17 cellular contexts compared by ENCODE assay signal in genomic region chr22:42536166-42536565, GRCh38. TPM values are rescaled to one million over a fixed set of nuclear protein-coding genes. Genes with fewer than 3 reads are reported as not detected.
"Had no signal": no experiment of that assay in that cellular context is flagged by ENCODE, and none has a peak within 500 bp of the region (broad histone marks: within the 10 kb centered on the region; RNA-seq: fewer than 3 reads in every experiment).

No MANE protein-coding gene starts in this region.

- H3K27ac Mint-ChIP-seq: activated CD4-positive, alpha-beta memory T cell treated with anti-CD3 and anti-CD28 coated beads for 36 hours; activated T-helper 1 cell treated with anti-CD3 and anti-CD28 coated beads, Interleukin-12 subunit alpha, Interleukin-12 subunit beta, Interleukin-2, Interleukin-4 antibody, amounts not matched to agents 30 ng/mL and 10 ng/mL and 1 ng/mL, durations not matched to agents 14 hours and 24 hours and 36 hours; natural killer cell treated with Interleukin-12 subunit alpha and Interleukin-12 subunit beta and Interleukin-15 and Interleukin-18, amount 100 ng/mL, for 72 hours; stimulated activated effector memory CD8-positive, alpha-beta T cell treated with anti-CD3 and anti-CD28 coated beads, Interleukin-12 subunit alpha, Interleukin-12 subunit beta, amount 100 ng/mL, for 72 hours had no signal

- H3K4me3 Mint-ChIP-seq: activated CD4-positive, alpha-beta memory T cell treated with anti-CD3 and anti-CD28 coated beads for 36 hours; activated naive CD8-positive, alpha-beta T cell treated with anti-CD3 and anti-CD28 coated beads, Interleukin-2, amount 10 ng/mL, durations not matched to agents 7 days and 5 days; activated T-helper 1 cell treated with anti-CD3 and anti-CD28 coated beads, Interleukin-12 subunit alpha, Interleukin-12 subunit beta, Interleukin-2, Interleukin-4 antibody, amounts not matched to agents 30 ng/mL and 10 ng/mL and 1 ng/mL, durations not matched to agents 14 hours and 24 hours and 36 hours; natural killer cell treated with Interleukin-12 subunit alpha and Interleukin-12 subunit beta and Interleukin-15 and Interleukin-18, amount 100 ng/mL, for 72 hours; stimulated activated effector memory CD8-positive, alpha-beta T cell treated with anti-CD3 and anti-CD28 coated beads, Interleukin-12 subunit alpha, Interleukin-12 subunit beta, amount 100 ng/mL, for 72 hours had no signal

- H3K9me3 Mint-ChIP-seq: activated CD4-positive, alpha-beta memory T cell treated with anti-CD3 and anti-CD28 coated beads for 36 hours; activated naive CD8-positive, alpha-beta T cell treated with anti-CD3 and anti-CD28 coated beads, Interleukin-2, amount 10 ng/mL, durations not matched to agents 7 days and 5 days; activated T-helper 1 cell treated with anti-CD3 and anti-CD28 coated beads, Interleukin-12 subunit alpha, Interleukin-12 subunit beta, Interleukin-2, Interleukin-4 antibody, amounts not matched to agents 30 ng/mL and 10 ng/mL and 1 ng/mL, durations not matched to agents 14 hours and 24 hours and 36 hours; natural killer cell treated with Interleukin-12 subunit alpha and Interleukin-12 subunit beta and Interleukin-15 and Interleukin-18, amount 100 ng/mL, for 72 hours; stimulated activated effector memory CD8-positive, alpha-beta T cell treated with anti-CD3 and anti-CD28 coated beads, Interleukin-12 subunit alpha, Interleukin-12 subunit beta, amount 100 ng/mL, for 72 hours had no signal

- H3K36me3 Mint-ChIP-seq: activated CD4-positive, alpha-beta memory T cell treated with anti-CD3 and anti-CD28 coated beads for 36 hours; activated naive CD8-positive, alpha-beta T cell treated with anti-CD3 and anti-CD28 coated beads, Interleukin-2, amount 10 ng/mL, durations not matched to agents 7 days and 5 days; natural killer cell treated with Interleukin-12 subunit alpha and Interleukin-12 subunit beta and Interleukin-15 and Interleukin-18, amount 100 ng/mL, for 72 hours; stimulated activated effector memory CD8-positive, alpha-beta T cell treated with anti-CD3 and anti-CD28 coated beads, Interleukin-12 subunit alpha, Interleukin-12 subunit beta, amount 100 ng/mL, for 72 hours had no signal

- DNase-seq: activated CD4-positive, alpha-beta memory T cell treated with anti-CD3 and anti-CD28 coated beads for 36 hours; activated CD4-positive, alpha-beta T cell treated with anti-CD3 and anti-CD28 coated beads for 4 hours; activated naive CD8-positive, alpha-beta T cell treated with anti-CD3 and anti-CD28 coated beads, Interleukin-2, amount 10 ng/mL, durations not matched to agents 7 days and 5 days; activated T-cell treated with anti-CD3 and anti-CD28 coated beads for 4 hours; amygdala; foreskin melanocyte; glutamatergic neuron; hippocampal formation; left cardiac atrium; lower lobe of right lung; nucleus accumbens; sigmoid colon; stimulated activated CD4-positive, alpha-beta T cell treated with anti-CD3 and anti-CD28 coated beads, Interleukin-4, amount 100 ng/mL, for 24 hours had no signal

- H3K27me3 Mint-ChIP-seq: activated CD4-positive, alpha-beta memory T cell treated with anti-CD3 and anti-CD28 coated beads for 36 hours; activated naive CD8-positive, alpha-beta T cell treated with anti-CD3 and anti-CD28 coated beads, Interleukin-2, amount 10 ng/mL, durations not matched to agents 7 days and 5 days; natural killer cell treated with Interleukin-12 subunit alpha and Interleukin-12 subunit beta and Interleukin-15 and Interleukin-18, amount 100 ng/mL, for 72 hours had no signal

- ATAC-seq: left cardiac atrium; lower lobe of right lung; natural killer cell treated with Interleukin-12 subunit alpha and Interleukin-12 subunit beta and Interleukin-15 and Interleukin-18, amount 100 ng/mL, for 72 hours; stimulated activated effector memory CD8-positive, alpha-beta T cell treated with anti-CD3 and anti-CD28 coated beads, Interleukin-12 subunit alpha, Interleukin-12 subunit beta, amount 100 ng/mL, for 72 hours had no signal

- H3K27me3 ChIP-seq: sigmoid colon, tibial nerve had no signal

- H3K9me3 ChIP-seq: lower lobe of right lung, sigmoid colon, tibial nerve had no signal

- H3K4me3 ChIP-seq: lower lobe of right lung, sigmoid colon, tibial nerve had no signal

- H3K4me1 ChIP-seq: sigmoid colon had no signal

- H3K36me3 ChIP-seq: lower lobe of right lung, sigmoid colon, tibial nerve had no signal

RNA-seq across cellular contexts. Expression of gene SERHL2, which starts 17.6 kb away (rescaled TPM):
- total RNA-seq: natural killer cell treated with Interleukin-12 subunit alpha and Interleukin-12 subunit beta and Interleukin-15 and Interleukin-18, amount 100 ng/mL, for 72 hours had no signal
